Comparison of ENCODE assay signal across 1 cellular context in the genomic region with DNA sequence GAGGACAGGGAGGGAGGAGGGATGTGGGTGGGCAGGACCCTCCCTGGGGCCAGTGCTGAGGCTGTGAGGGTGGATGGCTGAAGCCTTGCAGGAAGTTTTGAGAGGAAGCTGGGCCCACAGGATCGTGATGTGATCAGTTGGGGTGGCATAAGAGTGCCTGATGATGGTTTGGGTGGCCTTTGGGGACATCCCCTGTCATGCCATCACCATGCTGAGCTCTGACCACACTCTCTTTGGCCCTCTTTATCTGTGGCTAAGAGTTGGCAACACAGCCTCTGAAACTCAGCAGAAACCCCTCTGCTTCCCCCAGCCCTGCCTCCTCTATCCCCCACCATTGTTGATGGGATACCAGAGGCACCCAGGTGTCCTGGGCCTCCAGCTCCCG.
TF ChIP-seq lines count a peak whose summit lies in the region.

No MANE protein-coding gene starts in this region.

TF ChIP-seq in GM12878, 131 proteins besides CTCF, POLR2A, EP300 and RAD21:
- TF ChIP-seq, protein P1, sequence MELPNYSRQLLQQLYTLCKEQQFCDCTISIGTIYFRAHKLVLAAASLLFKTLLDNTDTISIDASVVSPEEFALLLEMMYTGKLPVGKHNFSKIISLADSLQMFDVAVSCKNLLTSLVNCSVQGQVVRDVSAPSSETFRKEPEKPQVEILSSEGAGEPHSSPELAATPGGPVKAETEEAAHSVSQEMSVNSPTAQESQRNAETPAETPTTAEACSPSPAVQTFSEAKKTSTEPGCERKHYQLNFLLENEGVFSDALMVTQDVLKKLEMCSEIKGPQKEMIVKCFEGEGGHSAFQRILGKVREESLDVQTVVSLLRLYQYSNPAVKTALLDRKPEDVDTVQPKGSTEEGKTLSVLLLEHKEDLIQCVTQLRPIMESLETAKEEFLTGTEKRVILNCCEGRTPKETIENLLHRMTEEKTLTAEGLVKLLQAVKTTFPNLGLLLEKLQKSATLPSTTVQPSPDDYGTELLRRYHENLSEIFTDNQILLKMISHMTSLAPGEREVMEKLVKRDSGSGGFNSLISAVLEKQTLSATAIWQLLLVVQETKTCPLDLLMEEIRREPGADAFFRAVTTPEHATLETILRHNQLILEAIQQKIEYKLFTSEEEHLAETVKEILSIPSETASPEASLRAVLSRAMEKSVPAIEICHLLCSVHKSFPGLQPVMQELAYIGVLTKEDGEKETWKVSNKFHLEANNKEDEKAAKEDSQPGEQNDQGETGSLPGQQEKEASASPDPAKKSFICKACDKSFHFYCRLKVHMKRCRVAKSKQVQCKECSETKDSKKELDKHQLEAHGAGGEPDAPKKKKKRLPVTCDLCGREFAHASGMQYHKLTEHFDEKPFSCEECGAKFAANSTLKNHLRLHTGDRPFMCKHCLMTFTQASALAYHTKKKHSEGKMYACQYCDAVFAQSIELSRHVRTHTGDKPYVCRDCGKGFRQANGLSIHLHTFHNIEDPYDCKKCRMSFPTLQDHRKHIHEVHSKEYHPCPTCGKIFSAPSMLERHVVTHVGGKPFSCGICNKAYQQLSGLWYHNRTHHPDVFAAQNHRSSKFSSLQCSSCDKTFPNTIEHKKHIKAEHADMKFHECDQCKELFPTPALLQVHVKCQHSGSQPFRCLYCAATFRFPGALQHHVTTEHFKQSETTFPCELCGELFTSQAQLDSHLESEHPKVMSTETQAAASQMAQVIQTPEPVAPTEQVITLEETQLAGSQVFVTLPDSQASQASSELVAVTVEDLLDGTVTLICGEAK (IDR thresholded peaks at IDR 0.05; ENCODE audit: borderline replicate concordance) = no peak
- TF ChIP-seq HDGF (IDR thresholded peaks at IDR 0.05) (0 out of 2 replicates have a peak, but pooled peaks have one; percentile 25), BHLHE40 (IDR thresholded peaks at IDR 0.05; ENCODE audit: borderline replicate concordance in 1 of 2, low read depth in 2 of 2, low read length in 1 of 2) (0 out of 4 replicates have a peak, but pooled peaks of 1 of the 2 experiments have one; percentile 7)
TF ChIP-seq in GM12878: peak in this region for 2.
